In the genomic region with DNA sequence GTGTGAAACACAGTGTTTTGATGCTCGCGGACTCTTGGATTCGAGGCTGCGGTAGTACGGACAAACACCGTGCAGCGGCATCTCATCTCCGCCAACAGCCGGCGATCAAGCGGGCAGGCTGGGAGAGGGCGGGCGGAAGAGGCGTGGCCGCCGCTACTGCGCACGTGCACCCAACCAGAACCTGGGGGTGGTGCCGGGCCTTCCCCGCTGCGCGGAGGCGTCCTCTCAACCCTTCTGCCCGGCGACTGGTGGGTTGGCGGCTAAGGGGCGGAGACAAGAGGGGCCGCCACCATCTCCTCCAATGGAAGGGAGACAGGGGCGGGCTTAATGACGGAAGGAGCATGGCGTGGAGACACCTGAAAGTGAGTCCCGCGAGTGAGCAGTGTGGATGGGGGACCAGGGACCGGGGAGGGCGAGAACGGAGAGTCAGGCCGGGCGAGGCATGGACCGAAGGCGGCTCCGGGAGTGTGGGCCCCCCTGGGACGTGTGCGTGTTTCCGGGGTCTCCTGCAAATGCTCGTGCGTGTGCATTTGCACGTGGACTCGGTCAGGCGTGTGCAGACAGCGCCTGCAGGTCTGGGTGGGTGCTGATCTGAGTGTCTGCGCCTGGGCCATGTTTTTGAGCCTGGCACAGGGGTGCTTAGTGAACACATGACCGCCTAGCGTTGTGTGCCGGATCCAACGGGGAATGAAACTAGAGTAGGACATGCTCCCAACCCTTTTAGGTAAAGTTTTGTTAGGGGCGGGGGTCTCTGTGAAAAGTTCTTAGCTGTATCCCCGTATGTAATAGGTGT, we compare ENCODE assay signal across 1 cellular context.
TF ChIP-seq lines count a peak whose summit lies in the region.

A gene (plus strand): TSS at position 321 of the 793 bp plus-strand sequence. CDS start 21 bp downstream, at position 342.

TF ChIP-seq in HepG2, 621 proteins besides CTCF, POLR2A, EP300 and RAD21 (continued from another document and continues in another):
- TF ChIP-seq, protein P1, sequence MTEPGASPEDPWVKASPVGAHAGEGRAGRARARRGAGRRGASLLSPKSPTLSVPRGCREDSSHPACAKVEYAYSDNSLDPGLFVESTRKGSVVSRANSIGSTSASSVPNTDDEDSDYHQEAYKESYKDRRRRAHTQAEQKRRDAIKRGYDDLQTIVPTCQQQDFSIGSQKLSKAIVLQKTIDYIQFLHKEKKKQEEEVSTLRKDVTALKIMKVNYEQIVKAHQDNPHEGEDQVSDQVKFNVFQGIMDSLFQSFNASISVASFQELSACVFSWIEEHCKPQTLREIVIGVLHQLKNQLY (CRISPR knock-in tag; IDR thresholded peaks at IDR 0.05) = peak; percentile 33; the same call in 1 of the 2 replicates
- TF ChIP-seq ZMYM2 (CRISPR knock-in tag; IDR thresholded peaks at IDR 0.05) = no peak; the same call in 1 of the 2 replicates
- TF ChIP-seq ZFP36 (IDR thresholded peaks at IDR 0.05; ENCODE audit: borderline replicate concordance, low read depth, low read length, partially characterized antibody) = peak; percentile 24
- TF ChIP-seq ZNF772 (CRISPR knock-in tag; IDR thresholded peaks at IDR 0.05) = peak; percentile 72
- TF ChIP-seq, protein P2, sequence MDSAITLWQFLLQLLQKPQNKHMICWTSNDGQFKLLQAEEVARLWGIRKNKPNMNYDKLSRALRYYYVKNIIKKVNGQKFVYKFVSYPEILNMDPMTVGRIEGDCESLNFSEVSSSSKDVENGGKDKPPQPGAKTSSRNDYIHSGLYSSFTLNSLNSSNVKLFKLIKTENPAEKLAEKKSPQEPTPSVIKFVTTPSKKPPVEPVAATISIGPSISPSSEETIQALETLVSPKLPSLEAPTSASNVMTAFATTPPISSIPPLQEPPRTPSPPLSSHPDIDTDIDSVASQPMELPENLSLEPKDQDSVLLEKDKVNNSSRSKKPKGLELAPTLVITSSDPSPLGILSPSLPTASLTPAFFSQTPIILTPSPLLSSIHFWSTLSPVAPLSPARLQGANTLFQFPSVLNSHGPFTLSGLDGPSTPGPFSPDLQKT (CRISPR knock-in tag; IDR thresholded peaks at IDR 0.05; ENCODE audit: borderline replicate concordance) = no peak
- no peak for TF ChIP-seq ZNF484 (CRISPR knock-in tag; IDR thresholded peaks at IDR 0.05; ENCODE audit: borderline replicate concordance, low read depth)
- peak; percentile 75; the same call in 1 of the 2 replicates for TF ChIP-seq ZNF205 (CRISPR knock-in tag; IDR thresholded peaks at IDR 0.05)
- no peak for TF ChIP-seq MAFG (CRISPR knock-in tag; IDR thresholded peaks at IDR 0.05)
- TF ChIP-seq, protein P3, sequence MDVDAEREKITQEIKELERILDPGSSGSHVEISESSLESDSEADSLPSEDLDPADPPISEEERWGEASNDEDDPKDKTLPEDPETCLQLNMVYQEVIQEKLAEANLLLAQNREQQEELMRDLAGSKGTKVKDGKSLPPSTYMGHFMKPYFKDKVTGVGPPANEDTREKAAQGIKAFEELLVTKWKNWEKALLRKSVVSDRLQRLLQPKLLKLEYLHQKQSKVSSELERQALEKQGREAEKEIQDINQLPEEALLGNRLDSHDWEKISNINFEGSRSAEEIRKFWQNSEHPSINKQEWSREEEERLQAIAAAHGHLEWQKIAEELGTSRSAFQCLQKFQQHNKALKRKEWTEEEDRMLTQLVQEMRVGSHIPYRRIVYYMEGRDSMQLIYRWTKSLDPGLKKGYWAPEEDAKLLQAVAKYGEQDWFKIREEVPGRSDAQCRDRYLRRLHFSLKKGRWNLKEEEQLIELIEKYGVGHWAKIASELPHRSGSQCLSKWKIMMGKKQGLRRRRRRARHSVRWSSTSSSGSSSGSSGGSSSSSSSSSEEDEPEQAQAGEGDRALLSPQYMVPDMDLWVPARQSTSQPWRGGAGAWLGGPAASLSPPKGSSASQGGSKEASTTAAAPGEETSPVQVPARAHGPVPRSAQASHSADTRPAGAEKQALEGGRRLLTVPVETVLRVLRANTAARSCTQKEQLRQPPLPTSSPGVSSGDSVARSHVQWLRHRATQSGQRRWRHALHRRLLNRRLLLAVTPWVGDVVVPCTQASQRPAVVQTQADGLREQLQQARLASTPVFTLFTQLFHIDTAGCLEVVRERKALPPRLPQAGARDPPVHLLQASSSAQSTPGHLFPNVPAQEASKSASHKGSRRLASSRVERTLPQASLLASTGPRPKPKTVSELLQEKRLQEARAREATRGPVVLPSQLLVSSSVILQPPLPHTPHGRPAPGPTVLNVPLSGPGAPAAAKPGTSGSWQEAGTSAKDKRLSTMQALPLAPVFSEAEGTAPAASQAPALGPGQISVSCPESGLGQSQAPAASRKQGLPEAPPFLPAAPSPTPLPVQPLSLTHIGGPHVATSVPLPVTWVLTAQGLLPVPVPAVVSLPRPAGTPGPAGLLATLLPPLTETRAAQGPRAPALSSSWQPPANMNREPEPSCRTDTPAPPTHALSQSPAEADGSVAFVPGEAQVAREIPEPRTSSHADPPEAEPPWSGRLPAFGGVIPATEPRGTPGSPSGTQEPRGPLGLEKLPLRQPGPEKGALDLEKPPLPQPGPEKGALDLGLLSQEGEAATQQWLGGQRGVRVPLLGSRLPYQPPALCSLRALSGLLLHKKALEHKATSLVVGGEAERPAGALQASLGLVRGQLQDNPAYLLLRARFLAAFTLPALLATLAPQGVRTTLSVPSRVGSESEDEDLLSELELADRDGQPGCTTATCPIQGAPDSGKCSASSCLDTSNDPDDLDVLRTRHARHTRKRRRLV (CRISPR knock-in tag; IDR thresholded peaks at IDR 0.05) = peak; percentile 65; the same call in 1 of the 2 replicates
- TF ChIP-seq ZSCAN21 (CRISPR knock-in tag; IDR thresholded peaks at IDR 0.05; ENCODE audit: borderline replicate concordance) = peak; percentile 84
- TF ChIP-seq, protein P4, sequence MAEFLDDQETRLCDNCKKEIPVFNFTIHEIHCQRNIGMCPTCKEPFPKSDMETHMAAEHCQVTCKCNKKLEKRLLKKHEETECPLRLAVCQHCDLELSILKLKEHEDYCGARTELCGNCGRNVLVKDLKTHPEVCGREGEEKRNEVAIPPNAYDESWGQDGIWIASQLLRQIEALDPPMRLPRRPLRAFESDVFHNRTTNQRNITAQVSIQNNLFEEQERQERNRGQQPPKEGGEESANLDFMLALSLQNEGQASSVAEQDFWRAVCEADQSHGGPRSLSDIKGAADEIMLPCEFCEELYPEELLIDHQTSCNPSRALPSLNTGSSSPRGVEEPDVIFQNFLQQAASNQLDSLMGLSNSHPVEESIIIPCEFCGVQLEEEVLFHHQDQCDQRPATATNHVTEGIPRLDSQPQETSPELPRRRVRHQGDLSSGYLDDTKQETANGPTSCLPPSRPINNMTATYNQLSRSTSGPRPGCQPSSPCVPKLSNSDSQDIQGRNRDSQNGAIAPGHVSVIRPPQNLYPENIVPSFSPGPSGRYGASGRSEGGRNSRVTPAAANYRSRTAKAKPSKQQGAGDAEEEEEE (CRISPR knock-in tag; IDR thresholded peaks at IDR 0.05; ENCODE audit: borderline replicate concordance) = no peak
- TF ChIP-seq, protein P5, sequence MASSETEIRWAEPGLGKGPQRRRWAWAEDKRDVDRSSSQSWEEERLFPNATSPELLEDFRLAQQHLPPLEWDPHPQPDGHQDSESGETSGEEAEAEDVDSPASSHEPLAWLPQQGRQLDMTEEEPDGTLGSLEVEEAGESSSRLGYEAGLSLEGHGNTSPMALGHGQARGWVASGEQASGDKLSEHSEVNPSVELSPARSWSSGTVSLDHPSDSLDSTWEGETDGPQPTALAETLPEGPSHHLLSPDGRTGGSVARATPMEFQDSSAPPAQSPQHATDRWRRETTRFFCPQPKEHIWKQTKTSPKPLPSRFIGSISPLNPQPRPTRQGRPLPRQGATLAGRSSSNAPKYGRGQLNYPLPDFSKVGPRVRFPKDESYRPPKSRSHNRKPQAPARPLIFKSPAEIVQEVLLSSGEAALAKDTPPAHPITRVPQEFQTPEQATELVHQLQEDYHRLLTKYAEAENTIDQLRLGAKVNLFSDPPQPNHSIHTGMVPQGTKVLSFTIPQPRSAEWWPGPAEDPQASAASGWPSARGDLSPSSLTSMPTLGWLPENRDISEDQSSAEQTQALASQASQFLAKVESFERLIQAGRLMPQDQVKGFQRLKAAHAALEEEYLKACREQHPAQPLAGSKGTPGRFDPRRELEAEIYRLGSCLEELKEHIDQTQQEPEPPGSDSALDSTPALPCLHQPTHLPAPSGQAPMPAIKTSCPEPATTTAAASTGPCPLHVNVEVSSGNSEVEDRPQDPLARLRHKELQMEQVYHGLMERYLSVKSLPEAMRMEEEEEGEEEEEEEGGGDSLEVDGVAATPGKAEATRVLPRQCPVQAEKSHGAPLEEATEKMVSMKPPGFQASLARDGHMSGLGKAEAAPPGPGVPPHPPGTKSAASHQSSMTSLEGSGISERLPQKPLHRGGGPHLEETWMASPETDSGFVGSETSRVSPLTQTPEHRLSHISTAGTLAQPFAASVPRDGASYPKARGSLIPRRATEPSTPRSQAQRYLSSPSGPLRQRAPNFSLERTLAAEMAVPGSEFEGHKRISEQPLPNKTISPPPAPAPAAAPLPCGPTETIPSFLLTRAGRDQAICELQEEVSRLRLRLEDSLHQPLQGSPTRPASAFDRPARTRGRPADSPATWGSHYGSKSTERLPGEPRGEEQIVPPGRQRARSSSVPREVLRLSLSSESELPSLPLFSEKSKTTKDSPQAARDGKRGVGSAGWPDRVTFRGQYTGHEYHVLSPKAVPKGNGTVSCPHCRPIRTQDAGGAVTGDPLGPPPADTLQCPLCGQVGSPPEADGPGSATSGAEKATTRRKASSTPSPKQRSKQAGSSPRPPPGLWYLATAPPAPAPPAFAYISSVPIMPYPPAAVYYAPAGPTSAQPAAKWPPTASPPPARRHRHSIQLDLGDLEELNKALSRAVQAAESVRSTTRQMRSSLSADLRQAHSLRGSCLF (CRISPR knock-in tag; IDR thresholded peaks at IDR 0.05; ENCODE audit: borderline replicate concordance) = no peak; the same call in 1 of the 2 replicates
- TF ChIP-seq ZNF225 (CRISPR knock-in tag; IDR thresholded peaks at IDR 0.05) = peak; percentile 97
- TF ChIP-seq ZNF564 (CRISPR knock-in tag; IDR thresholded peaks at IDR 0.05) = 0 out of 2 replicates have a peak, but pooled peaks have one; percentile 70
- peak; percentile 26; the same call in 1 of the 2 replicates for TF ChIP-seq ELF4 (CRISPR knock-in tag; IDR thresholded peaks at IDR 0.05; ENCODE audit: borderline replicate concordance)
- 0 out of 2 replicates have a peak, but pooled peaks have one; percentile 21 for TF ChIP-seq SIX4 (CRISPR knock-in tag; IDR thresholded peaks at IDR 0.05)
- TF ChIP-seq ZNF546 (CRISPR knock-in tag; conservative IDR thresholded peaks at IDR 0.05) = no peak
- TF ChIP-seq SATB2 (CRISPR knock-in tag; IDR thresholded peaks at IDR 0.05) = no peak
- TF ChIP-seq ZNF713 (CRISPR knock-in tag; IDR thresholded peaks at IDR 0.05) = peak; percentile 44; the same call in 1 of the 2 replicates
- TF ChIP-seq SOX6 (IDR thresholded peaks at IDR 0.05) = no peak
- TF ChIP-seq SOX6 (CRISPR knock-in tag; IDR thresholded peaks at IDR 0.05) = peak; percentile 71
- peak; percentile 63; the same call in 1 of the 2 replicates for TF ChIP-seq SSRP1 (CRISPR knock-in tag; IDR thresholded peaks at IDR 0.05)
- peak; percentile 84 for TF ChIP-seq PHF21A (CRISPR knock-in tag; IDR thresholded peaks at IDR 0.05)
- TF ChIP-seq CBX5 (CRISPR knock-in tag; IDR thresholded peaks at IDR 0.05; ENCODE audit: borderline replicate concordance) = peak; percentile 54; the same call in 1 of the 2 replicates
- TF ChIP-seq ERF (CRISPR knock-in tag; IDR thresholded peaks at IDR 0.05) = peak; percentile 28; the same call in 1 of the 2 replicates
- TF ChIP-seq, protein P6, sequence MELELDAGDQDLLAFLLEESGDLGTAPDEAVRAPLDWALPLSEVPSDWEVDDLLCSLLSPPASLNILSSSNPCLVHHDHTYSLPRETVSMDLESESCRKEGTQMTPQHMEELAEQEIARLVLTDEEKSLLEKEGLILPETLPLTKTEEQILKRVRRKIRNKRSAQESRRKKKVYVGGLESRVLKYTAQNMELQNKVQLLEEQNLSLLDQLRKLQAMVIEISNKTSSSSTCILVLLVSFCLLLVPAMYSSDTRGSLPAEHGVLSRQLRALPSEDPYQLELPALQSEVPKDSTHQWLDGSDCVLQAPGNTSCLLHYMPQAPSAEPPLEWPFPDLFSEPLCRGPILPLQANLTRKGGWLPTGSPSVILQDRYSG (CRISPR knock-in tag; IDR thresholded peaks at IDR 0.05) = no peak
- TF ChIP-seq ADNP (CRISPR knock-in tag; IDR thresholded peaks at IDR 0.05) = no peak
- TF ChIP-seq ZNF720 (CRISPR knock-in tag; IDR thresholded peaks at IDR 0.05) = no peak
- peak; percentile 89 for TF ChIP-seq ZNF501 (CRISPR knock-in tag; IDR thresholded peaks at IDR 0.05)
- TF ChIP-seq ZNF3 (CRISPR knock-in tag; IDR thresholded peaks at IDR 0.05) = no peak
- TF ChIP-seq, protein P7, sequence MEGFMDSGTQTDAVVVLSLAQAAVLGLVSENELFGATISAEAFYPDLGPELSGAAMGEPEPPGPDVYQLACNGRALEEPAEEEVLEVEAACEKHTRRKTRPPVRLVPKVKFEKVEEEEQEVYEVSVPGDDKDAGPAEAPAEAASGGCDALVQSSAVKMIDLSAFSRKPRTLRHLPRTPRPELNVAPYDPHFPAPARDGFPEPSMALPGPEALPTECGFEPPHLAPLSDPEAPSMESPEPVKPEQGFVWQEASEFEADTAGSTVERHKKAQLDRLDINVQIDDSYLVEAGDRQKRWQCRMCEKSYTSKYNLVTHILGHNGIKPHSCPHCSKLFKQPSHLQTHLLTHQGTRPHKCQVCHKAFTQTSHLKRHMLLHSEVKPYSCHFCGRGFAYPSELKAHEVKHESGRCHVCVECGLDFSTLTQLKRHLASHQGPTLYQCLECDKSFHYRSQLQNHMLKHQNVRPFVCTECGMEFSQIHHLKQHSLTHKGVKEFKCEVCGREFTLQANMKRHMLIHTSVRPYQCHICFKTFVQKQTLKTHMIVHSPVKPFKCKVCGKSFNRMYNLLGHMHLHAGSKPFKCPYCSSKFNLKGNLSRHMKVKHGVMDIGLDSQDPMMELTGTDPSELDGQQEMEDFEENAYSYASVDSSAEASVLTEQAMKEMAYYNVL (CRISPR knock-in tag; IDR thresholded peaks at IDR 0.05; ENCODE audit: borderline replicate concordance) = peak; percentile 68; the same call in 1 of the 2 replicates
- TF ChIP-seq SPEN (CRISPR knock-in tag; IDR thresholded peaks at IDR 0.05; ENCODE audit: low read depth) = peak; percentile 87
- TF ChIP-seq, protein P8, sequence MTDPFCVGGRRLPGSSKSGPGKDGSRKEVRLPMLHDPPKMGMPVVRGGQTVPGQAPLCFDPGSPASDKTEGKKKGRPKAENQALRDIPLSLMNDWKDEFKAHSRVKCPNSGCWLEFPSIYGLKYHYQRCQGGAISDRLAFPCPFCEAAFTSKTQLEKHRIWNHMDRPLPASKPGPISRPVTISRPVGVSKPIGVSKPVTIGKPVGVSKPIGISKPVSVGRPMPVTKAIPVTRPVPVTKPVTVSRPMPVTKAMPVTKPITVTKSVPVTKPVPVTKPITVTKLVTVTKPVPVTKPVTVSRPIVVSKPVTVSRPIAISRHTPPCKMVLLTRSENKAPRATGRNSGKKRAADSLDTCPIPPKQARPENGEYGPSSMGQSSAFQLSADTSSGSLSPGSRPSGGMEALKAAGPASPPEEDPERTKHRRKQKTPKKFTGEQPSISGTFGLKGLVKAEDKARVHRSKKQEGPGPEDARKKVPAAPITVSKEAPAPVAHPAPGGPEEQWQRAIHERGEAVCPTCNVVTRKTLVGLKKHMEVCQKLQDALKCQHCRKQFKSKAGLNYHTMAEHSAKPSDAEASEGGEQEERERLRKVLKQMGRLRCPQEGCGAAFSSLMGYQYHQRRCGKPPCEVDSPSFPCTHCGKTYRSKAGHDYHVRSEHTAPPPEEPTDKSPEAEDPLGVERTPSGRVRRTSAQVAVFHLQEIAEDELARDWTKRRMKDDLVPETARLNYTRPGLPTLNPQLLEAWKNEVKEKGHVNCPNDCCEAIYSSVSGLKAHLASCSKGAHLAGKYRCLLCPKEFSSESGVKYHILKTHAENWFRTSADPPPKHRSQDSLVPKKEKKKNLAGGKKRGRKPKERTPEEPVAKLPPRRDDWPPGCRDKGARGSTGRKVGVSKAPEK (CRISPR knock-in tag; IDR thresholded peaks at IDR 0.05; ENCODE audit: borderline replicate concordance) = no peak
- TF ChIP-seq ZNF101 (CRISPR knock-in tag; IDR thresholded peaks at IDR 0.05; ENCODE audit: borderline replicate concordance, low read depth) = no peak
- TF ChIP-seq ZNF33B (CRISPR knock-in tag; IDR thresholded peaks at IDR 0.05) = no peak
- peak; percentile 57; the same call in 1 of the 2 replicates for TF ChIP-seq KLF9 (CRISPR knock-in tag; IDR thresholded peaks at IDR 0.05; ENCODE audit: low read depth)
